17 cellular contexts compared by ENCODE assay signal in the genomic region with DNA sequence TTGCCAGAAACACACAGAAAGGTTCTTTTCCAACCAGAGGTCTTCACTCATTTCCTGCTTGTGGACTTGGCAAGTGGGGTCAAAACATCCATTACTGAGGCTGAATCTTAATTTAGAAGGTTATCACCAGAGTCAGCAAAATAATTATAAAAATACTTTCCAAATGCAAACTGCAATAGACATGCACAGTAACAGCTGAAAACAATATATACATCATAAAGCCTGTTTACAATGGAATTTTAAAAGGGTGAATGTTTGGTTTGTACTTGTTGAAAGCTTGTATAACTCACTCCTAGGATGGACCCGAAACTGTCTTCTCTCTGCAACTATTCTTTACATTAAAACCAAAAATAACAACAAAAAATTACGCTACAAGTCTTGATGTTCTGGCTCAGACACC.
DNase-seq lines count a peak whose midpoint lies in the region; ATAC-seq, FAIRE-seq and TF ChIP-seq lines count a peak whose summit lies in the region.
"Had no signal": no experiment of that assay in that cellular context is flagged by ENCODE, and none has a peak within 500 bp of the region (broad histone marks: within the 10 kb centered on the region; RNA-seq: fewer than 3 reads in every experiment).

No MANE protein-coding gene starts in this region.

- peak overlapping the region; percentile 80 for H3K27ac ChIP-seq in Panc1 (ENCODE audit: low read length)
- H3K27ac ChIP-seq in esophagus muscularis mucosa (replicated peaks in 1 of 4), result peak overlapping the region in 3 of 4 donors; percentile 78 to 85 (median 79)
- H3K27ac ChIP-seq in parathyroid adenoma, result peak overlapping the region; percentile 93
- no peak overlapping the region for H3K27ac ChIP-seq in naive thymus-derived CD4-positive, alpha-beta T cell (ENCODE audit: low read depth, low read length)

- 89% methylated on average over 2 of the region's 2 CpGs for WGBS in esophagus muscularis mucosa

- TF ChIP-seq EP300 in esophagus muscularis mucosa (IDR thresholded peaks at IDR 0.05), result no peak

- TF ChIP-seq CTCF in Panc1 (IDR thresholded peaks at IDR 0.05) (no peak), esophagus muscularis mucosa (IDR thresholded peaks at IDR 0.05) (no peak), parathyroid adenoma (IDR thresholded peaks at IDR 0.05) (no peak)

- H3K27me3 ChIP-seq in Panc1 (ENCODE audit: control insufficient read depth, insufficient read depth, low read length), result no peaks in the 10 kb centered on the region
- no peaks in the 10 kb centered on the region for H3K27me3 ChIP-seq in esophagus muscularis mucosa
- H3K27me3 ChIP-seq in parathyroid adenoma (ENCODE audit: control insufficient read depth, insufficient read depth, low read length), result no peaks in the 10 kb centered on the region
- no peaks in the 10 kb centered on the region for H3K27me3 ChIP-seq in naive thymus-derived CD4-positive, alpha-beta T cell (ENCODE audit: control insufficient read depth in 2 of 2, insufficient read depth in 2 of 2, low read length in 2 of 2)

- in situ Hi-C loops in Panc1 (cut with HindIII; ENCODE audit: low pct_unique_long_range_greater_than_20kb, low sequenced_read_pairs), result no loop called here

- no peaks in the 10 kb centered on the region for H3K27me3 Mint-ChIP-seq in naive thymus-derived CD4-positive, alpha-beta T cell

- FAIRE-seq in frontal cortex (lab: Jason Lieb, UNC), result no peak
- FAIRE-seq: G401.6 had no signal

- peaks cover 41% of the 10 kb centered on the region for H3K4me1 ChIP-seq in Panc1 (ENCODE audit: control insufficient read depth, insufficient read depth, low read length)
- H3K4me1 ChIP-seq in esophagus muscularis mucosa, result peaks cover 16 to 78% (median 71%) of the 10 kb centered on the region in 4 donors
- peaks cover 50% of the 10 kb centered on the region for H3K4me1 ChIP-seq in parathyroid adenoma
- peaks cover 0 to 4% of the 10 kb centered on the region in 2 donors for H3K4me1 ChIP-seq in naive thymus-derived CD4-positive, alpha-beta T cell (ENCODE audit: control insufficient read depth in 2 of 2, insufficient read depth in 2 of 2, low read length in 2 of 2)

- H3K27ac Mint-ChIP-seq in naive thymus-derived CD4-positive, alpha-beta T cell, result no peak overlapping the region

- H3K36me3 ChIP-seq in Panc1 (ENCODE audit: control insufficient read depth, insufficient read depth, low read length) (no peaks in the 10 kb centered on the region), esophagus muscularis mucosa (no peaks in the 10 kb centered on the region), parathyroid adenoma (ENCODE audit: control insufficient read depth, insufficient read depth, low read length) (no peaks in the 10 kb centered on the region)
- no peaks in the 10 kb centered on the region for H3K36me3 ChIP-seq in naive thymus-derived CD4-positive, alpha-beta T cell (ENCODE audit: control insufficient read depth in 2 of 3, insufficient read depth in 3 of 3, low read length in 3 of 3)

- intact Hi-C loops in Panc1 (cut with micrococcal nuclease; ENCODE audit: unreplicated experiment), result loop anchor here (10.0 kb wide), 2 partner anchors 502 to 562 kb away; no protein-coding TSS in a partner anchor
- intact Hi-C loops in esophagus muscularis mucosa (cut with DNase I), result no loop called here
- intact Hi-C loops in naive thymus-derived CD4-positive, alpha-beta T cell (cut with micrococcal nuclease), result no loop called here

- DNase-seq in Panc1 (ENCODE audit: low read depth, low spot score) (no peak), esophagus muscularis mucosa (ENCODE audit: extremely low spot score) (no peak), SK-N-DZ (ENCODE audit: low spot score) (no peak), frontal cortex (ENCODE audit: low spot score in 2 of 2) (no peak), NCI-H82 (lab: John Stamatoyannopoulos, UW) (no peak)
- DNase-seq in naive thymus-derived CD4-positive, alpha-beta T cell, result no peak
- DNase-seq: ACHN, C1 segment of cervical spinal cord, DND-41, KG1, NCI-H1105 treated with DMSO at 0.1 percent for 48 hours, NCI-H1694, NCI-H2081 treated with DMSO at 0.1 percent for 48 hours, NCI-H446 treated with DMSO at 0.1 percent for 48 hours, NCI-H748 treated with DMSO at 0.1 percent for 48 hours had no signal

- no peak overlapping the region for H3K4me3 ChIP-seq in Panc1 (ENCODE audit: low read depth in 2 of 2, low read length in 2 of 2)
- H3K4me3 ChIP-seq in esophagus muscularis mucosa, result no peak overlapping the region
- H3K4me3 ChIP-seq in parathyroid adenoma (ENCODE audit: low read depth, low read length), result no peak overlapping the region
- no peak overlapping the region for H3K4me3 ChIP-seq in naive thymus-derived CD4-positive, alpha-beta T cell (ENCODE audit: low read length)

- H2AFZ ChIP-seq in parathyroid adenoma, result peak overlapping the region; percentile 43

- CTCF ChIA-PET in Panc1 (lab: Charles Lee), result interaction anchor here (0.7 kb wide), 1 partner anchor 28 kb away, joined by 3 read pairs; no protein-coding TSS in a partner anchor
- CTCF ChIA-PET in naive thymus-derived CD4-positive, alpha-beta T cell (lab: Charles Lee), result no interaction called here

- no peaks in the 10 kb centered on the region for H3K79me2 ChIP-seq in parathyroid adenoma

- no peaks in the 10 kb centered on the region for H3K36me3 Mint-ChIP-seq in naive thymus-derived CD4-positive, alpha-beta T cell

- H3K4me3 Mint-ChIP-seq in naive thymus-derived CD4-positive, alpha-beta T cell, result no peak overlapping the region

- peaks cover 0 to 9% (median 5%) of the 10 kb centered on the region in 7 donors for H3K4me1 Mint-ChIP-seq in naive thymus-derived CD4-positive, alpha-beta T cell

- H3K9me3 ChIP-seq in Panc1 (ENCODE audit: control insufficient read depth, insufficient read depth, low read depth, low read length) (no peaks in the 10 kb centered on the region), esophagus muscularis mucosa (no peaks in the 10 kb centered on the region), parathyroid adenoma (ENCODE audit: control insufficient read depth, low read length) (no peaks in the 10 kb centered on the region)
- no peaks in the 10 kb centered on the region for H3K9me3 ChIP-seq in naive thymus-derived CD4-positive, alpha-beta T cell (ENCODE audit: control insufficient read depth in 2 of 3, low read length in 3 of 3)

- no peak overlapping the region for H3K9ac ChIP-seq in parathyroid adenoma

- no TSS peak for BruUV-seq in Panc1 (replicated peaks; lab: Mats Ljungman, UMichigan)

- H3K9me3 Mint-ChIP-seq in naive thymus-derived CD4-positive, alpha-beta T cell, result no peaks in the 10 kb centered on the region

- ATAC-seq in Panc1, result no peak
- ATAC-seq in naive thymus-derived CD4-positive, alpha-beta T cell, result no peak

- POLR2A ChIA-PET in Panc1 (lab: Charles Lee), result no interaction called here
- POLR2A ChIA-PET in naive thymus-derived CD4-positive, alpha-beta T cell (lab: Charles Lee), result interaction anchor here (0.6 kb wide), 1 partner anchor 236 kb away, joined by 3 read pairs; no protein-coding TSS in a partner anchor

- no peak for TF ChIP-seq POLR2A in esophagus muscularis mucosa (IDR thresholded peaks at IDR 0.05; ENCODE audit: low read depth)

- no peak overlapping the region for H3K4me2 ChIP-seq in parathyroid adenoma (ENCODE audit: low read length)
